In the genomic region with DNA sequence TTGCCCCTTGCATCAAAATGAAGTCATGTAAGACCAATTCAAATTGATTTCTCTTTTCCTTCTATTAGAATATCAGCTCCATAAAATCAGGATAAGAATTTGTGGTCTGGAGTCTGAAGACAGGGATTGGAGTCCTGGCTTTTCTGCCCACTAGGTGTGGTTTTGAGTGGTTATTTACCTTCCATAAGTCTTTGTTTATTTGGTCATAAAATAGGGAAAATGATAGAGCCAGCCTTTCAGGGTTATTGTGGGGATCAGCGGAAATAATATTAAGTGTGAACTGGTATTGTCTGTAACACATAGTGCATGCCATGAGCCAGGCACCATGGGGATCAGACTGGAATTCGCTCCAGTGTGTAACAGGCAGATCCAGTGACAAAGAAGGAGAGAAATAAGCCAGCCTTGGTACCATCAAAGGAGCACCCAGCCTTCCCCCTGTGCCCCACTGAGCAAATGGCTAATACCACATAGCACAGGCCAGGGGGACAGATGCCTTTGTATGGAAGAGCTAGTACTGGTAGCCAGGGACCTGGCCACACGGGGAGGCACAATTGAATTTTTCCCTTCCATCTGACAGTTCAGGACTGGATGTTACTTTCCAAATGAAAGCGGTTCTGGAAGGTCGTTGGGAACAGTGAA, we compare ENCODE assay signal across 14 cellular contexts.
DNase-seq lines count a peak whose midpoint lies in the region; ATAC-seq, FAIRE-seq and TF ChIP-seq lines count a peak whose summit lies in the region.
"Had no signal": no experiment of that assay in that cellular context is flagged by ENCODE, and none has a peak within 500 bp of the region (broad histone marks: within the 10 kb centered on the region; RNA-seq: fewer than 3 reads in every experiment).

No MANE protein-coding gene starts in this region.

- peak; percentile 69 for FAIRE-seq in astrocyte (lab: Jason Lieb, UNC)

- H3K4me3 Mint-ChIP-seq in GM23338 (no peak overlapping the region), astrocyte (ENCODE audit: unreplicated experiment) (peak overlapping the region; percentile 66)
- no peak overlapping the region for H3K4me3 Mint-ChIP-seq in activated CD8-positive, alpha-beta T cell treated with anti-CD3 and anti-CD28 coated beads, Interleukin-2, amount 10 ng/mL, durations not matched to agents 7 days and 5 days
- H3K4me3 Mint-ChIP-seq: activated CD4-positive, alpha-beta memory T cell treated with anti-CD3 and anti-CD28 coated beads, Interleukin-2, amount 10 ng/mL, durations not matched to agents 7 days and 5 days; CD8-positive, alpha-beta memory T cell; effector memory CD8-positive, alpha-beta T cell; neural crest cell had no signal

- H3K27me3 ChIP-seq in GM23338 (ENCODE audit: insufficient read depth) = no peaks in the 10 kb centered on the region
- no peaks in the 10 kb centered on the region for H3K27me3 ChIP-seq in astrocyte (ENCODE audit: insufficient read depth, low read length)
- no peaks in the 10 kb centered on the region for H3K27me3 ChIP-seq in hepatocyte
- H3K27me3 ChIP-seq in skeletal muscle satellite cell (ENCODE audit: control insufficient read depth, insufficient read depth, low read length) = no peaks in the 10 kb centered on the region
- no peaks in the 10 kb centered on the region for H3K27me3 ChIP-seq in spleen (replicated peaks in 1 of 7)

- ATAC-seq in GM23338 (0 out of 3 replicates have a peak, but pooled peaks have one; percentile 42), GM19023 (IDR thresholded peaks at IDR 0.05; ENCODE audit: unreplicated experiment) (no peak), HG03045 (IDR thresholded peaks at IDR 0.05; ENCODE audit: unreplicated experiment) (no peak)
- ATAC-seq in activated CD8-positive, alpha-beta T cell treated with anti-CD3 and anti-CD28 coated beads, Interleukin-2, amount 10 ng/mL, durations not matched to agents 7 days and 5 days = no peak
- ATAC-seq: effector memory CD8-positive, alpha-beta T cell had no signal

- H3K4me3 ChIP-seq in GM23338 (no peak overlapping the region), astrocyte (ENCODE audit: insufficient read depth, low read depth, low read length) (peak overlapping the region; percentile 13), hepatocyte (no peak overlapping the region), skeletal muscle satellite cell (ENCODE audit: low read length) (peak overlapping the region; percentile 50), spleen (no peak overlapping the region)

- H3K4me1 Mint-ChIP-seq in GM23338 (no peaks in the 10 kb centered on the region; the same call in 2 of the 3 replicates), astrocyte (ENCODE audit: low read depth, unreplicated experiment) (peaks cover 38% of the 10 kb centered on the region)
- no peaks in the 10 kb centered on the region for H3K4me1 Mint-ChIP-seq in activated CD8-positive, alpha-beta T cell treated with anti-CD3 and anti-CD28 coated beads, Interleukin-2, amount 10 ng/mL, durations not matched to agents 7 days and 5 days (ENCODE audit: low read depth)
- H3K4me1 Mint-ChIP-seq: CD8-positive, alpha-beta memory T cell had no signal

- H3K36me3 ChIP-seq in GM23338 (ENCODE audit: insufficient read depth) (no peaks in the 10 kb centered on the region), astrocyte (ENCODE audit: insufficient read depth, low read length) (no peaks in the 10 kb centered on the region), hepatocyte (replicated peaks; ENCODE audit: insufficient read depth, low read depth) (no peaks in the 10 kb centered on the region), skeletal muscle satellite cell (ENCODE audit: insufficient read depth, low read length) (no peaks in the 10 kb centered on the region), spleen (no peaks in the 10 kb centered on the region)

- no peaks in the 10 kb centered on the region for H3K36me3 Mint-ChIP-seq in GM23338 (ENCODE audit: low read depth)
- H3K36me3 Mint-ChIP-seq in astrocyte (ENCODE audit: low read depth, unreplicated experiment) = no peaks in the 10 kb centered on the region
- no peaks in the 10 kb centered on the region for H3K36me3 Mint-ChIP-seq in activated CD8-positive, alpha-beta T cell treated with anti-CD3 and anti-CD28 coated beads, Interleukin-2, amount 10 ng/mL, durations not matched to agents 7 days and 5 days (ENCODE audit: low read depth)
- H3K36me3 Mint-ChIP-seq: CD8-positive, alpha-beta memory T cell had no signal

- intact Hi-C loops in spleen (cut with DNase I; ENCODE audit: low total_unique reads) = no loop called here

- H3K4me1 ChIP-seq in GM23338 (ENCODE audit: insufficient read depth) (no peaks in the 10 kb centered on the region), astrocyte (ENCODE audit: insufficient read depth, low read length) (peaks cover 24% of the 10 kb centered on the region), hepatocyte (ENCODE audit: insufficient read depth) (peaks cover 13% of the 10 kb centered on the region), skeletal muscle satellite cell (ENCODE audit: control insufficient read depth, insufficient read depth, low read length) (peaks cover 36% of the 10 kb centered on the region), spleen (peaks cover 0 to 10% (median 0%) of the 10 kb centered on the region in 6 donors)

- H4K20me1 ChIP-seq in GM23338 (replicated peaks; ENCODE audit: insufficient read depth) (no peaks in the 10 kb centered on the region), astrocyte (ENCODE audit: insufficient read depth, low read length) (no peaks in the 10 kb centered on the region), hepatocyte (ENCODE audit: insufficient read depth, poor library complexity, severe bottlenecking) (no peaks in the 10 kb centered on the region)

- no peaks in the 10 kb centered on the region for H3F3A ChIP-seq in GM23338 (replicated peaks; ENCODE audit: low read depth)

- H3K9me2 ChIP-seq in GM23338 (ENCODE audit: insufficient read depth) = 0 out of 2 replicates have a peak, but pooled peaks cover 5% of the 10 kb centered on the region
- no peaks in the 10 kb centered on the region for H3K9me2 ChIP-seq in hepatocyte (replicated peaks; ENCODE audit: insufficient read depth)

- peak overlapping the region; percentile 81; the same call in 1 of the 2 replicates for H2AFZ ChIP-seq in GM23338
- peak overlapping the region; percentile 78 for H2AFZ ChIP-seq in astrocyte (ENCODE audit: low read depth, low read length)
- H2AFZ ChIP-seq in hepatocyte = no peak overlapping the region

- H3K4me2 ChIP-seq in GM23338 (no peak overlapping the region), astrocyte (ENCODE audit: low read length) (peak overlapping the region; percentile 74), hepatocyte (peak overlapping the region; percentile 58), skeletal muscle satellite cell (ENCODE audit: low read length) (peak overlapping the region; percentile 70)

- H3K27ac ChIP-seq in GM23338 (ENCODE audit: low read depth) (no peak overlapping the region), astrocyte (ENCODE audit: low read depth, low read length) (peak overlapping the region; percentile 95), hepatocyte (peak overlapping the region; percentile 59), spleen (peak overlapping the region in 4 of 8 donors; percentile 14 to 54 (median 42))

- DNase-seq in GM23338 (ENCODE audit: low spot score) (no peak), astrocyte (ENCODE audit: low read depth) (no peak), hepatocyte (ENCODE audit: low spot score) (no peak), spleen (no peak)
- no peak for DNase-seq in activated CD8-positive, alpha-beta T cell treated with anti-CD3 and anti-CD28 coated beads, Interleukin-2, amount 10 ng/mL, durations not matched to agents 7 days and 5 days
- DNase-seq: activated CD4-positive, alpha-beta memory T cell treated with anti-CD3 and anti-CD28 coated beads, Interleukin-2, amount 10 ng/mL, durations not matched to agents 7 days and 5 days; CD8-positive, alpha-beta memory T cell; effector memory CD8-positive, alpha-beta T cell; NCI-H1105 treated with DMSO at 0.1 percent for 48 hours; stimulated activated CD4-positive, alpha-beta T cell treated with anti-CD3 and anti-CD28 coated beads, Interleukin-2, amount 100 ng/mL, for 48 hours had no signal

- TF ChIP-seq POLR2A in spleen (IDR thresholded peaks at IDR 0.05) = no peak

- H3K79me2 ChIP-seq in GM23338 (replicated peaks; ENCODE audit: insufficient read depth) (no peaks in the 10 kb centered on the region), astrocyte (ENCODE audit: insufficient read depth, low read length) (no peaks in the 10 kb centered on the region), hepatocyte (no peaks in the 10 kb centered on the region)

- WGBS in hepatocyte (ENCODE audit: low lambda C conversion rate, missing lambda C conversion rate) = 61% methylated on average over 5 of the region's 5 CpGs
- 71 to 80% (median 74%) methylated on average over 5 of the region's 5 CpGs for WGBS in spleen, 5 donors

- POLR2A ChIA-PET in activated CD8-positive, alpha-beta T cell treated with anti-CD3 and anti-CD28 coated beads, Interleukin-2, amount 10 ng/mL, durations not matched to agents 7 days and 5 days (lab: Charles Lee) = no interaction called here

- H3K27ac Mint-ChIP-seq in GM23338 = no peak overlapping the region
- H3K27ac Mint-ChIP-seq in astrocyte (ENCODE audit: unreplicated experiment) = peak overlapping the region; percentile 99
- H3K27ac Mint-ChIP-seq in activated CD8-positive, alpha-beta T cell treated with anti-CD3 and anti-CD28 coated beads, Interleukin-2, amount 10 ng/mL, durations not matched to agents 7 days and 5 days = no peak overlapping the region
- H3K27ac Mint-ChIP-seq: activated CD4-positive, alpha-beta memory T cell treated with anti-CD3 and anti-CD28 coated beads, Interleukin-2, amount 10 ng/mL, durations not matched to agents 7 days and 5 days; CD8-positive, alpha-beta memory T cell; effector memory CD8-positive, alpha-beta T cell had no signal

- TF ChIP-seq CTCF in GM23338 (conservative IDR thresholded peaks at IDR 0.05; ENCODE audit: low read depth in 2 of 2) = no peak
- TF ChIP-seq CTCF in astrocyte (IDR thresholded peaks at IDR 0.05; ENCODE audit: insufficient read depth, low read depth, low read length) = no peak
- no peak for TF ChIP-seq CTCF in hepatocyte (IDR thresholded peaks at IDR 0.05; ENCODE audit: poor library complexity)
- no peak for TF ChIP-seq CTCF in spleen (IDR thresholded peaks at IDR 0.05 in 8 of 11, conservative IDR thresholded peaks at IDR 0.05 in 3 of 11)

- no peaks in the 10 kb centered on the region for H3K9me3 Mint-ChIP-seq in GM23338
- H3K9me3 Mint-ChIP-seq in astrocyte (ENCODE audit: unreplicated experiment) = no peaks in the 10 kb centered on the region
- H3K9me3 Mint-ChIP-seq in activated CD8-positive, alpha-beta T cell treated with anti-CD3 and anti-CD28 coated beads, Interleukin-2, amount 10 ng/mL, durations not matched to agents 7 days and 5 days (ENCODE audit: insufficient read depth) = no peaks in the 10 kb centered on the region
- H3K9me3 Mint-ChIP-seq: activated CD4-positive, alpha-beta memory T cell treated with anti-CD3 and anti-CD28 coated beads, Interleukin-2, amount 10 ng/mL, durations not matched to agents 7 days and 5 days; CD8-positive, alpha-beta memory T cell; effector memory CD8-positive, alpha-beta T cell; neural crest cell had no signal

- CTCF ChIA-PET in activated CD8-positive, alpha-beta T cell treated with anti-CD3 and anti-CD28 coated beads, Interleukin-2, amount 10 ng/mL, durations not matched to agents 7 days and 5 days (lab: Charles Lee) = no interaction called here

- H3K27me3 Mint-ChIP-seq in GM23338 (ENCODE audit: insufficient read depth, low read depth, poor library complexity) (no peaks in the 10 kb centered on the region), astrocyte (ENCODE audit: low read depth, unreplicated experiment) (no peaks in the 10 kb centered on the region)
- peaks cover 6% of the 10 kb centered on the region for H3K27me3 Mint-ChIP-seq in activated CD8-positive, alpha-beta T cell treated with anti-CD3 and anti-CD28 coated beads, Interleukin-2, amount 10 ng/mL, durations not matched to agents 7 days and 5 days (ENCODE audit: low read depth)
- H3K27me3 Mint-ChIP-seq: activated CD4-positive, alpha-beta memory T cell treated with anti-CD3 and anti-CD28 coated beads, Interleukin-2, amount 10 ng/mL, durations not matched to agents 7 days and 5 days; CD8-positive, alpha-beta memory T cell had no signal

- H3K9me3 ChIP-seq in astrocyte (ENCODE audit: insufficient read depth, low read depth, low read length) = no peaks in the 10 kb centered on the region
- no peaks in the 10 kb centered on the region for H3K9me3 ChIP-seq in hepatocyte (ENCODE audit: low read depth)
- no peaks in the 10 kb centered on the region for H3K9me3 ChIP-seq in skeletal muscle satellite cell (replicated peaks; ENCODE audit: low read length)
- H3K9me3 ChIP-seq in spleen = no peaks in the 10 kb centered on the region

- H3K9ac ChIP-seq in astrocyte (ENCODE audit: low read length) (peak overlapping the region; percentile 72), skeletal muscle satellite cell (ENCODE audit: low read depth, low read length) (peak overlapping the region; percentile 60)

Comparison
In these comparisons a context has a peak if more than half of its experiments do, and no peak if none do; other contexts are left out.
1. H3K4me3 ChIP-seq: peak in astrocyte (single experiment) and skeletal muscle satellite cell (single experiment); none in GM23338 (single experiment), hepatocyte (single experiment) and spleen (0 of 8).